Comparison of ENCODE assay signal across 20 cellular contexts in genomic region chr22:23915230-23915754, GRCh38. TPM values are rescaled to one million over a fixed set of nuclear protein-coding genes. Genes with fewer than 3 reads are reported as not detected.
DNase-seq lines count a peak whose midpoint lies in the region; ATAC-seq and TF ChIP-seq lines count a peak whose summit lies in the region.
"Had no signal": no experiment of that assay in that cellular context is flagged by ENCODE, and none has a peak within 500 bp of the region (broad histone marks: within the 10 kb centered on the region; RNA-seq: fewer than 3 reads in every experiment).

No MANE protein-coding gene starts in this region.

- no peaks in the 10 kb centered on the region for H4K20me1 ChIP-seq in OCI-LY7 (ENCODE audit: insufficient read depth, low read length)

- no TSS peak for BruUV-seq in OCI-LY7 (replicated peaks; lab: Mats Ljungman, UMichigan)

- no peak overlapping the region for H2AFZ ChIP-seq in OCI-LY7 (ENCODE audit: low read length)

- H3K27ac ChIP-seq in OCI-LY7 (ENCODE audit: low read depth, low read length, poor library complexity, severe bottlenecking): peak overlapping the region; percentile 85
- H3K27ac ChIP-seq in rectal smooth muscle tissue (ENCODE audit: low read depth, low read length): peak overlapping the region; percentile 75
- H3K27ac ChIP-seq: foreskin keratinocyte had no signal

- intact Hi-C loops in activated CD4-positive, alpha-beta T cell treated with anti-CD3 and anti-CD28 coated beads for 36 hours (cut with DNase I, micrococcal nuclease): no loop called here
- intact Hi-C loops in OCI-LY7 (cut with micrococcal nuclease; ENCODE audit: unreplicated experiment): no loop called here

- no peaks in the 10 kb centered on the region; the same call in 1 of the 2 replicates for H3K9me3 ChIP-seq in OCI-LY7 (ENCODE audit: low read length)
- H3K9me3 ChIP-seq: left ventricle myocardium inferior, psoas muscle had no signal

- H3K79me2 ChIP-seq in OCI-LY7 (ENCODE audit: insufficient read depth, low read depth, low read length): no peaks in the 10 kb centered on the region; the same call in 1 of the 2 replicates

- H3K4me2 ChIP-seq in OCI-LY7 (ENCODE audit: low read length): peak overlapping the region; percentile 65

- H3K4me1 ChIP-seq in OCI-LY7 (ENCODE audit: insufficient read depth, low read length, poor library complexity, severe bottlenecking) (peaks cover 53% of the 10 kb centered on the region), rectal smooth muscle tissue (ENCODE audit: control insufficient read depth, insufficient read depth, low read length) (peaks cover 5% of the 10 kb centered on the region)
- H3K4me1 ChIP-seq: psoas muscle had no signal

- H3K9me3 Mint-ChIP-seq in activated CD4-positive, alpha-beta T cell treated with anti-CD3 and anti-CD28 coated beads, Interleukin-2, amount 10 ng/mL, durations not matched to agents 7 days and 5 days: no peaks in the 10 kb centered on the region
- H3K9me3 Mint-ChIP-seq in activated CD4-positive, alpha-beta T cell treated with anti-CD3 and anti-CD28 coated beads for 36 hours (ENCODE audit: low read depth): no peaks in the 10 kb centered on the region
- H3K9me3 Mint-ChIP-seq in glutamatergic neuron (ENCODE audit: unreplicated experiment): peaks cover 9% of the 10 kb centered on the region

- H3K4me3 ChIP-seq in OCI-LY7 (ENCODE audit: low read depth, low read length, poor library complexity, severe bottlenecking): peak overlapping the region; percentile 74
- no peak overlapping the region for H3K4me3 ChIP-seq in rectal smooth muscle tissue (ENCODE audit: low read length)
- H3K4me3 ChIP-seq: left ventricle myocardium inferior, psoas muscle had no signal

- ATAC-seq in activated CD4-positive, alpha-beta T cell treated with anti-CD3 and anti-CD28 coated beads for 36 hours: no peak
- no peak for ATAC-seq in stimulated activated naive CD8-positive, alpha-beta T cell treated with anti-CD3 and anti-CD28 coated beads, Interleukin-15, Interleukin-2, amounts not matched to agents 100 U/mL and 50 U/mL, for 24 hours
- ATAC-seq: foreskin keratinocyte, psoas muscle had no signal

- peaks cover 32% of the 10 kb centered on the region for H3K4me1 Mint-ChIP-seq in activated CD4-positive, alpha-beta T cell treated with anti-CD3 and anti-CD28 coated beads, Interleukin-2, amount 10 ng/mL, durations not matched to agents 7 days and 5 days
- H3K4me1 Mint-ChIP-seq in activated CD4-positive, alpha-beta T cell treated with anti-CD3 and anti-CD28 coated beads for 36 hours: peaks cover 23% of the 10 kb centered on the region
- H3K4me1 Mint-ChIP-seq in glutamatergic neuron (ENCODE audit: low read depth, unreplicated experiment): peaks cover 22% of the 10 kb centered on the region

- H3K27me3 Mint-ChIP-seq in activated CD4-positive, alpha-beta T cell treated with anti-CD3 and anti-CD28 coated beads, Interleukin-2, amount 10 ng/mL, durations not matched to agents 7 days and 5 days: no peaks in the 10 kb centered on the region
- H3K27me3 Mint-ChIP-seq in activated CD4-positive, alpha-beta T cell treated with anti-CD3 and anti-CD28 coated beads for 36 hours: no peaks in the 10 kb centered on the region
- H3K27me3 Mint-ChIP-seq in glutamatergic neuron (ENCODE audit: unreplicated experiment): peaks cover 3% of the 10 kb centered on the region

- peak overlapping the region; percentile 94 for H3K27ac Mint-ChIP-seq in activated CD4-positive, alpha-beta T cell treated with anti-CD3 and anti-CD28 coated beads, Interleukin-2, amount 10 ng/mL, durations not matched to agents 7 days and 5 days
- H3K27ac Mint-ChIP-seq in activated CD4-positive, alpha-beta T cell treated with anti-CD3 and anti-CD28 coated beads for 36 hours: no peak overlapping the region
- peak overlapping the region; percentile 84 for H3K27ac Mint-ChIP-seq in glutamatergic neuron (ENCODE audit: unreplicated experiment)

- peaks cover 29% of the 10 kb centered on the region for H3K36me3 ChIP-seq in OCI-LY7 (ENCODE audit: insufficient read depth, low read length)
- peaks cover 2% of the 10 kb centered on the region for H3K36me3 ChIP-seq in rectal smooth muscle tissue (ENCODE audit: control insufficient read depth, insufficient read depth, low read length)
- H3K36me3 ChIP-seq: left ventricle myocardium inferior had no signal

- POLR2A ChIA-PET in activated CD4-positive, alpha-beta T cell treated with anti-CD3 and anti-CD28 coated beads, Interleukin-2, amount 10 ng/mL, durations not matched to agents 7 days and 5 days (lab: Charles Lee): no interaction called here
- POLR2A ChIA-PET in activated CD4-positive, alpha-beta T cell treated with anti-CD3 and anti-CD28 coated beads for 36 hours (lab: Charles Lee): no interaction called here
- POLR2A ChIA-PET in OCI-LY7 (lab: Charles Lee): no interaction called here

- CTCF ChIA-PET in activated CD4-positive, alpha-beta T cell treated with anti-CD3 and anti-CD28 coated beads, Interleukin-2, amount 10 ng/mL, durations not matched to agents 7 days and 5 days (lab: Charles Lee): no interaction called here
- CTCF ChIA-PET in activated CD4-positive, alpha-beta T cell treated with anti-CD3 and anti-CD28 coated beads for 36 hours (lab: Charles Lee): interaction anchor here (1.2 kb wide), 1 partner anchor 21 kb away, joined by 3 read pairs; the partner anchor contains the start of gene MIF
- CTCF ChIA-PET in OCI-LY7 (lab: Charles Lee; ENCODE audit: unreplicated experiment): no interaction called here

- no peak for TF ChIP-seq CTCF in OCI-LY7 (conservative IDR thresholded peaks at IDR 0.05; ENCODE audit: low read length)
- TF ChIP-seq CTCF in glutamatergic neuron (IDR thresholded peaks at IDR 0.05; ENCODE audit: partially characterized antibody, unreplicated experiment): no peak

- H3K27me3 ChIP-seq in rectal smooth muscle tissue (ENCODE audit: control insufficient read depth, insufficient read depth, low read length): no peaks in the 10 kb centered on the region
- H3K27me3 ChIP-seq: foreskin keratinocyte had no signal

- no peaks in the 10 kb centered on the region for H3K9me2 ChIP-seq in OCI-LY7 (ENCODE audit: insufficient read depth, low read length)

- peaks cover 3% of the 10 kb centered on the region for H3K36me3 Mint-ChIP-seq in activated CD4-positive, alpha-beta T cell treated with anti-CD3 and anti-CD28 coated beads, Interleukin-2, amount 10 ng/mL, durations not matched to agents 7 days and 5 days (ENCODE audit: low read depth)
- peaks cover 2% of the 10 kb centered on the region for H3K36me3 Mint-ChIP-seq in activated CD4-positive, alpha-beta T cell treated with anti-CD3 and anti-CD28 coated beads for 36 hours (ENCODE audit: low read depth)
- H3K36me3 Mint-ChIP-seq in glutamatergic neuron (ENCODE audit: unreplicated experiment): no peaks in the 10 kb centered on the region

- no peak overlapping the region for H3K9ac ChIP-seq in rectal smooth muscle tissue (ENCODE audit: low read length)

- no peak for DNase-seq in activated CD4-positive, alpha-beta T cell treated with anti-CD3 and anti-CD28 coated beads, Interleukin-2, amount 10 ng/mL, durations not matched to agents 7 days and 5 days
- no peak for DNase-seq in activated CD4-positive, alpha-beta T cell treated with anti-CD3 and anti-CD28 coated beads for 36 hours
- DNase-seq in OCI-LY7 (ENCODE audit: low spot score): no peak
- DNase-seq in glutamatergic neuron: no peak
- no peak for DNase-seq in pons (ENCODE audit: low spot score)
- DNase-seq in stimulated activated naive CD8-positive, alpha-beta T cell treated with anti-CD3 and anti-CD28 coated beads, Interleukin-15, Interleukin-2, amounts not matched to agents 100 U/mL and 50 U/mL, for 24 hours: no peak
- no peak for DNase-seq in NAMALWA (ENCODE audit: low spot score)
- DNase-seq: activated CD4-positive, CD25-positive, alpha-beta regulatory T cell; aorta; DND-41; foreskin keratinocyte; H7; left ventricle myocardium inferior; NCI-H1436; NCI-H345; psoas muscle; SIG-M5; stimulated activated naive CD4-positive, alpha-beta T cell treated with Interleukin-2 at 50 U/mL for 16 hours; T-helper 2 cell had no signal

- no peak overlapping the region for H3K4me3 Mint-ChIP-seq in activated CD4-positive, alpha-beta T cell treated with anti-CD3 and anti-CD28 coated beads, Interleukin-2, amount 10 ng/mL, durations not matched to agents 7 days and 5 days
- H3K4me3 Mint-ChIP-seq in activated CD4-positive, alpha-beta T cell treated with anti-CD3 and anti-CD28 coated beads for 36 hours: no peak overlapping the region
- no peak overlapping the region for H3K4me3 Mint-ChIP-seq in glutamatergic neuron (ENCODE audit: unreplicated experiment)

RNA-seq across cellular contexts. Expression of gene MIF, which starts 21.1 kb away (rescaled TPM):
- 100 to 1,000 TPM; 716 to 730 TPM for total RNA-seq in activated CD4-positive, alpha-beta T cell treated with anti-CD3 and anti-CD28 coated beads, Interleukin-2, amount 10 ng/mL, durations not matched to agents 7 days and 5 days
- total RNA-seq in activated CD4-positive, alpha-beta T cell treated with anti-CD3 and anti-CD28 coated beads for 36 hours: 1,000 to 10,000 TPM; 1,478 to 1,739 TPM
- 861 and 1,440 TPM in 2 replicates for total RNA-seq in OCI-LY7 (2014; rRNA removed; shearing (Covaris generic))
- total RNA-seq in OCI-LY7 (2022): 1,078 and 1,202 TPM in 2 replicates
- 581 TPM for total RNA-seq in glutamatergic neuron (ENCODE audit: unreplicated experiment)

RNA-seq across cellular contexts. Expression of gene GSTT2B, which starts 45.7 kb away (rescaled TPM):
- not detected for total RNA-seq in activated CD4-positive, alpha-beta T cell treated with anti-CD3 and anti-CD28 coated beads, Interleukin-2, amount 10 ng/mL, durations not matched to agents 7 days and 5 days
- not detected for total RNA-seq in activated CD4-positive, alpha-beta T cell treated with anti-CD3 and anti-CD28 coated beads for 36 hours
- not detected in 2 replicates for total RNA-seq in OCI-LY7 (2014; rRNA removed; shearing (Covaris generic))
- total RNA-seq in OCI-LY7 (2022): not detected in 2 replicates
- 11.9 TPM for total RNA-seq in glutamatergic neuron (ENCODE audit: unreplicated experiment)

RNA-seq across cellular contexts. Expression of gene DDTL, which starts 51.4 kb away (rescaled TPM):
- total RNA-seq in activated CD4-positive, alpha-beta T cell treated with anti-CD3 and anti-CD28 coated beads, Interleukin-2, amount 10 ng/mL, durations not matched to agents 7 days and 5 days: 1 to 10 TPM; 3.3 to 3.4 TPM
- total RNA-seq in activated CD4-positive, alpha-beta T cell treated with anti-CD3 and anti-CD28 coated beads for 36 hours: 1 to 10 TPM; 2.3 to 2.8 TPM
- 2.4 and 4.6 TPM in 2 replicates for total RNA-seq in OCI-LY7 (2014; rRNA removed; shearing (Covaris generic))
- 3.7 and 4.1 TPM in 2 replicates for total RNA-seq in OCI-LY7 (2022)
- total RNA-seq in glutamatergic neuron (ENCODE audit: unreplicated experiment): 0.96 TPM

RNA-seq across cellular contexts. Expression of gene SLC2A11, which starts 57.6 kb away (rescaled TPM):
- 1 to 10 TPM; 7.8 to 8.8 TPM for total RNA-seq in activated CD4-positive, alpha-beta T cell treated with anti-CD3 and anti-CD28 coated beads, Interleukin-2, amount 10 ng/mL, durations not matched to agents 7 days and 5 days
- total RNA-seq in activated CD4-positive, alpha-beta T cell treated with anti-CD3 and anti-CD28 coated beads for 36 hours: 1 to 10 TPM; 7.6 to 7.7 TPM
- total RNA-seq in OCI-LY7 (2014; rRNA removed; shearing (Covaris generic)): 16.0 and 16.4 TPM in 2 replicates
- total RNA-seq in OCI-LY7 (2022): 41.6 and 50.2 TPM in 2 replicates
- total RNA-seq in glutamatergic neuron (ENCODE audit: unreplicated experiment): 52.4 TPM

RNA-seq across cellular contexts. Expression of gene DDT, which starts 58.9 kb away (rescaled TPM):
- total RNA-seq in activated CD4-positive, alpha-beta T cell treated with anti-CD3 and anti-CD28 coated beads, Interleukin-2, amount 10 ng/mL, durations not matched to agents 7 days and 5 days: 100 to 1,000 TPM; 117 to 129 TPM
- 100 to 1,000 TPM in 1 of 2 experiments, 10 to 100 TPM in 1; 91.3 to 118 TPM for total RNA-seq in activated CD4-positive, alpha-beta T cell treated with anti-CD3 and anti-CD28 coated beads for 36 hours
- total RNA-seq in OCI-LY7 (2014; rRNA removed; shearing (Covaris generic)): 168 and 252 TPM in 2 replicates
- total RNA-seq in OCI-LY7 (2022) (161 and 182 TPM in 2 replicates), glutamatergic neuron (ENCODE audit: unreplicated experiment) (95.9 TPM)

Comparison
In these comparisons a context has a peak if more than half of its experiments do, and no peak if none do; other contexts are left out.
1. RNA of gene GSTT2B, which starts 45.7 kb away (total RNA-seq): 11.9 TPM in glutamatergic neuron (single experiment); not detected in activated CD4-positive, alpha-beta T cell treated with anti-CD3 and anti-CD28 coated beads, Interleukin-2, amount 10 ng/mL, durations not matched to agents 7 days and 5 days, not detected in activated CD4-positive, alpha-beta T cell treated with anti-CD3 and anti-CD28 coated beads for 36 hours and not detected in OCI-LY7; every median in the first group is over 10 times any median in the second.